13 cellular contexts compared by ENCODE assay signal in the genomic region with DNA sequence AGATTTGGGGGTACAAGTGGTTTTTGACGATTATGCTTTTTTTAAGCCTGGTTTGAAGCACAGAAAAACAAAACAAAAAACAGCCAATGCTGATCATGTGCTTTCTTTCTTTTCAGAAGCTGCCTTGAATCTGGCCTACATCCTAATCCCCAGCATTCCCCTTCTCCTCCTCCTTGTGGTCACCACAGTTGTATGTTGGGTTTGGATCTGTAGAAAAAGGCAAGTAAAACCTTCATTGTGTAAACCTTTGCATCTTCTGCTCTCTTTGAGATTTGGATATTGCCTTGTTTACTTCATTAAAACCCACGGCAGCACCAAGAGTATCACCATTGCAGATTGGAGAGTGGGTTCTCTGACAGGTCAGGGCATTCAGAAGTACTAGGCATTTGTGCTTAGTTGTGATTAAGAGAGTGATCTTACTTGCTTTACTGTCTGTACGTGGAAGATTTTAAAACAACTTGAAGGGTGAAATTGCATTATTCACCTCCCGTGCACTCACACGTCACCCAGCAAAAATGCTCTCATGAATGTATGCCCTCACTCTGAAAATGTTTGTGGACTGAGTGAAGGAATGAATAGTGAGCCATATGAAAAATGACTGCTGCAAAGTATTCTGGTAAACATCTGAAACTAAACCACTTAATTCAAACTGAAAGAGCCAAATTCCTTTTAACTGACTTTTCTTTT. TPM values are rescaled to one million over a fixed set of nuclear protein-coding genes. Genes with fewer than 3 reads are reported as not detected.
DNase-seq lines count a peak whose midpoint lies in the region; ATAC-seq and TF ChIP-seq lines count a peak whose summit lies in the region.
"Had no signal": no experiment of that assay in that cellular context is flagged by ENCODE, and none has a peak within 500 bp of the region (broad histone marks: within the 10 kb centered on the region; RNA-seq: fewer than 3 reads in every experiment).

No MANE protein-coding gene starts in this region.

- ATAC-seq in gastroesophageal sphincter (peak; percentile 81), HG02840 (IDR thresholded peaks at IDR 0.05; ENCODE audit: low FRiP score, unreplicated experiment) (no peak)
- ATAC-seq: naive thymus-derived CD8-positive, alpha-beta T cell had no signal

- WGBS in gastroesophageal sphincter (ENCODE audit: low coverage in 1 of 2), 2 donors: 21 to 42% methylated on average over 4 to 5 of the region's 5 CpGs

- no peak overlapping the region for H3K4me3 ChIP-seq in gastroesophageal sphincter

- H3K36me3 ChIP-seq in gastroesophageal sphincter: peaks cover 0 to 7% of the 10 kb centered on the region in 2 donors

- TF ChIP-seq CTCF in gastroesophageal sphincter (IDR thresholded peaks at IDR 0.05): no peak

- peaks cover 0 to 14% (median 0%) of the 10 kb centered on the region in 3 donors for H3K4me1 ChIP-seq in gastroesophageal sphincter

- H3K9me3 ChIP-seq in gastroesophageal sphincter: no peaks in the 10 kb centered on the region

- no peaks in the 10 kb centered on the region for H3K27me3 ChIP-seq in gastroesophageal sphincter

- no peak for TF ChIP-seq POLR2A in gastroesophageal sphincter (IDR thresholded peaks at IDR 0.05)

- DNase-seq in H4 (ENCODE audit: low spot score) (peak; percentile 87), amniotic epithelial cell (ENCODE audit: low read depth) (peak; percentile 99), stromal cell of bone marrow (ENCODE audit: low read depth) (peak; percentile 83), SIG-M5 (lab: John Stamatoyannopoulos, UW) (no peak), AML-193 (lab: John Stamatoyannopoulos, UW) (no peak)
- DNase-seq in stimulated activated CD4-positive, alpha-beta T cell treated with anti-CD3 and anti-CD28 coated beads, Interleukin-1b, Interleukin-23, amount 100 ng/mL, for 48 hours: no peak
- DNase-seq: activated CD4-positive, alpha-beta memory T cell treated with anti-CD3 and anti-CD28 coated beads, Interleukin-2, amount 10 ng/mL, durations not matched to agents 7 days and 5 days; activated naive CD8-positive, alpha-beta T cell treated with anti-CD3 and anti-CD28 coated beads, Interleukin-2, amount 10 ng/mL, durations not matched to agents 7 days and 5 days; naive thymus-derived CD8-positive, alpha-beta T cell; NCI-H2107; RPMI8226 had no signal

- peak overlapping the region; percentile 62 to 81 (median 72) for H3K27ac ChIP-seq in gastroesophageal sphincter

- no peak for TF ChIP-seq EP300 in gastroesophageal sphincter (IDR thresholded peaks at IDR 0.05)

RNA-seq across cellular contexts. Expression of gene LAYN, which starts 17.0 kb away (rescaled TPM):
- total RNA-seq in H4 (2014; rRNA removed; shearing (Covaris generic)): 28.8 and 34.3 TPM in 2 replicates
- 10 to 100 TPM in 3 of 4 donors, 1 to 10 TPM in 1; 8.2 to 47.8 (median 37.2) TPM for total RNA-seq in gastroesophageal sphincter

RNA-seq across cellular contexts. Expression of gene HOATZ, which starts 43.0 kb away (rescaled TPM):
- total RNA-seq in H4 (2014; rRNA removed; shearing (Covaris generic)): not detected in 2 replicates
- not detected for total RNA-seq in gastroesophageal sphincter
- total RNA-seq: activated CD4-positive, alpha-beta memory T cell treated with anti-CD3 and anti-CD28 coated beads, Interleukin-2, amount 10 ng/mL, durations not matched to agents 7 days and 5 days; activated naive CD8-positive, alpha-beta T cell treated with anti-CD3 and anti-CD28 coated beads, Interleukin-2, amount 10 ng/mL, durations not matched to agents 7 days and 5 days; naive thymus-derived CD8-positive, alpha-beta T cell had no signal

RNA-seq across cellular contexts. Expression of gene SIK2, which starts 44.7 kb away (rescaled TPM):
- 7.7 and 8.9 TPM in 2 replicates for total RNA-seq in H4 (2014; rRNA removed; shearing (Covaris generic))
- 10 to 100 TPM; 16.2 to 27.6 (median 20.9) TPM for total RNA-seq in gastroesophageal sphincter

RNA-seq across cellular contexts. Expression of gene BTG4, which starts 45.4 kb away (rescaled TPM):
- total RNA-seq in H4 (2014; rRNA removed; shearing (Covaris generic)): 0.15 TPM in 1 of 2 replicates, not detected in the other
- total RNA-seq in gastroesophageal sphincter: not detected
- total RNA-seq: activated CD4-positive, alpha-beta memory T cell treated with anti-CD3 and anti-CD28 coated beads, Interleukin-2, amount 10 ng/mL, durations not matched to agents 7 days and 5 days; naive thymus-derived CD8-positive, alpha-beta T cell had no signal

Comparison
In these comparisons a context has a peak if more than half of its experiments do, and no peak if none do; other contexts are left out.
1. DNase-seq: peak in H4 (single experiment), amniotic epithelial cell (single experiment) and stromal cell of bone marrow (single experiment); none in stimulated activated CD4-positive, alpha-beta T cell treated with anti-CD3 and anti-CD28 coated beads, Interleukin-1b, Interleukin-23, amount 100 ng/mL, for 48 hours (single experiment), SIG-M5 (single experiment) and AML-193 (0 of 2).